In the genomic region with DNA sequence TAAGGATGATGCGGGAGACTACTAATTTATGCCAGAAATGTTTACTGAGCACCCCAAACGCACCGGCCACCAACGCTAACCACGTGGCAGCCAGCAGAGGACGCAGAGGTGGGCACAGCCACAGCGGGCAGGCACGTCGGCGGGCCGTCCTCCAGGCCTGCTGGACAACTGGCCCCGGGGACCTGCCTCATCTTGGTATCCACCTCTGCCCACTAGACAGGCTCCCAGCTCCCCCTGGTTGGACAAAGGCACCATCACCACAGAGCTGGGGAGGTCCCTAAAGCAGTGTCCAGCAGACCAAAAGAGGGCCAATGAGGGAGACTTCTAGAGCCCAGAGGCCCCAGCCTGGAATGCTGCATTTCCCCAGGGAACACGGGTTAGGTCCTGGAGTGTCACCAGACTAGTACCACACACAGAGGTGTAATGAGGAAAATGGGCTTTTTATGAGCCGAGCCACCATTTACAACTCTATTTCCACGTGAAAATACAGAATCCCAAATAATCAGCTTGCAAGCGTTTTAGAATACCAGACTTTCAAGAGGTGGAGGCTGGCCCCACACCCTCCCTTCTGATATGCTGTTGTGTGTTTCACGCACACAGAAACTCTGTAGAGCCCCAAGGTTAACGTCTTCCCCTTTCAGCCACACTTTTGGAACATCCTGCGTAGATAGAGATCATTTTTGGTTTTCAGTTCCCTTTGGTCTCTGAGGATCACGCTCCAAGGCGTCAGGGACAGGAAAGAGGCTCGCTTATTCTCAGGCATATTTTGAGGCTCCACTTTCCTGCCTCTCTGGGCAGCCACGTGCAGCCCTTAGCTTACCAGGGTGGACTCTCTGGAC, we compare ENCODE assay signal across 11 cellular contexts. TPM values are rescaled to one million over a fixed set of nuclear protein-coding genes. Genes with fewer than 3 reads are reported as not detected.
DNase-seq lines count a peak whose midpoint lies in the region; ATAC-seq and TF ChIP-seq lines count a peak whose summit lies in the region.
"Had no signal": no experiment of that assay in that cellular context is flagged by ENCODE, and none has a peak within 500 bp of the region (broad histone marks: within the 10 kb centered on the region; RNA-seq: fewer than 3 reads in every experiment).

No MANE protein-coding gene starts in this region.

- H3K27me3 Mint-ChIP-seq in activated T-helper 17 cell treated with anti-CD3 and anti-CD28 coated beads, Interleukin-2, amount 50 U/mL, for 72 hours, result no peaks in the 10 kb centered on the region
- H3K27me3 Mint-ChIP-seq: CD4-positive, alpha-beta memory T cell had no signal

- H3K9me3 Mint-ChIP-seq in activated T-helper 17 cell treated with anti-CD3 and anti-CD28 coated beads, Interleukin-2, amount 50 U/mL, for 72 hours, result no peaks in the 10 kb centered on the region
- H3K9me3 Mint-ChIP-seq: CD4-positive, alpha-beta memory T cell; stimulated activated effector memory CD8-positive, alpha-beta T cell treated with anti-CD3 and anti-CD28 coated beads, Interleukin-12 subunit alpha, Interleukin-12 subunit beta, amount 100 ng/mL, for 72 hours had no signal

- peak overlapping the region; percentile 48 for H3K27ac Mint-ChIP-seq in activated T-helper 17 cell treated with anti-CD3 and anti-CD28 coated beads, Interleukin-2, amount 50 U/mL, for 72 hours
- H3K27ac Mint-ChIP-seq: progenitor cell of endocrine pancreas; stimulated activated effector memory CD8-positive, alpha-beta T cell treated with anti-CD3 and anti-CD28 coated beads, Interleukin-12 subunit alpha, Interleukin-12 subunit beta, amount 100 ng/mL, for 72 hours had no signal

- H3K36me3 Mint-ChIP-seq in activated T-helper 17 cell treated with anti-CD3 and anti-CD28 coated beads, Interleukin-2, amount 50 U/mL, for 72 hours (ENCODE audit: low read depth), result no peaks in the 10 kb centered on the region

- DNase-seq in GM10266 (ENCODE audit: extremely low spot score) (peak; percentile 80), NCI-H1930 (lab: John Stamatoyannopoulos, UW) (no peak)
- no peak for DNase-seq in stimulated activated naive CD4-positive, alpha-beta T cell (lab: John Stamatoyannopoulos, UW)
- no peak for DNase-seq in activated CD8-positive, alpha-beta memory T cell treated with anti-CD3 and anti-CD28 coated beads, Interleukin-2, amount 50 U/mL, for 48 hours
- no peak for DNase-seq in stimulated activated CD4-positive, alpha-beta T cell treated with anti-CD3 and anti-CD28 coated beads, Interleukin-2, amount 100 ng/mL, for 24 hours
- DNase-seq: CD4-positive, alpha-beta memory T cell had no signal

- H3K4me1 Mint-ChIP-seq in activated T-helper 17 cell treated with anti-CD3 and anti-CD28 coated beads, Interleukin-2, amount 50 U/mL, for 72 hours, result no peaks in the 10 kb centered on the region

- H3K4me3 Mint-ChIP-seq in activated T-helper 17 cell treated with anti-CD3 and anti-CD28 coated beads, Interleukin-2, amount 50 U/mL, for 72 hours, result no peak overlapping the region
- H3K4me3 Mint-ChIP-seq: CD4-positive, alpha-beta memory T cell; stimulated activated effector memory CD8-positive, alpha-beta T cell treated with anti-CD3 and anti-CD28 coated beads, Interleukin-12 subunit alpha, Interleukin-12 subunit beta, amount 100 ng/mL, for 72 hours had no signal

- no peak for TF ChIP-seq CTCF in GM10266 (IDR thresholded peaks at IDR 0.05; ENCODE audit: control insufficient read depth, insufficient read depth, low read depth, missing control alignments)

- ATAC-seq in GM19468 (IDR thresholded peaks at IDR 0.05; ENCODE audit: extremely low read depth, unreplicated experiment) (peak; percentile 26), HG03432 (IDR thresholded peaks at IDR 0.05; ENCODE audit: unreplicated experiment) (peak; percentile 51)
- ATAC-seq in activated T-helper 17 cell treated with anti-CD3 and anti-CD28 coated beads, Interleukin-2, amount 50 U/mL, for 72 hours (replicated peaks), result peak; percentile 45
- ATAC-seq: stimulated activated effector memory CD8-positive, alpha-beta T cell treated with anti-CD3 and anti-CD28 coated beads, Interleukin-12 subunit alpha, Interleukin-12 subunit beta, amount 100 ng/mL, for 72 hours had no signal

RNA-seq across cellular contexts. Expression of a gene that starts 23.7 kb away (rescaled TPM):
- 10 to 100 TPM in 1 of 2 donors, 1 to 10 TPM in 1; 6.2 to 19.2 TPM for total RNA-seq in activated T-helper 17 cell treated with anti-CD3 and anti-CD28 coated beads, Interleukin-2, amount 50 U/mL, for 72 hours
